Comparison of ENCODE assay signal across 10 cellular contexts in genomic region chr5:14172149-14172795, GRCh38. TPM values are rescaled to one million over a fixed set of nuclear protein-coding genes. Genes with fewer than 3 reads are reported as not detected.
DNase-seq lines count a peak whose midpoint lies in the region; ATAC-seq and TF ChIP-seq lines count a peak whose summit lies in the region.
"Had no signal": no experiment of that assay in that cellular context is flagged by ENCODE, and none has a peak within 500 bp of the region (broad histone marks: within the 10 kb centered on the region; RNA-seq: fewer than 3 reads in every experiment).

No MANE protein-coding gene starts in this region.

- 89% methylated on average over 5 of the region's 5 CpGs for WGBS in hepatocyte (ENCODE audit: low lambda C conversion rate, missing lambda C conversion rate)

- TF ChIP-seq POLR2A in GM18505 (IDR thresholded peaks at IDR 0.05; ENCODE audit: borderline replicate concordance, extremely low read depth, insufficient read depth, insufficient read length) = no peak

- H3K27me3 ChIP-seq in hepatocyte = no peaks in the 10 kb centered on the region

- H3K27ac ChIP-seq in hepatocyte = no peak overlapping the region

- H2AFZ ChIP-seq in hepatocyte = no peak overlapping the region

- H3K4me3 ChIP-seq in hepatocyte = no peak overlapping the region

- H4K20me1 ChIP-seq in hepatocyte (ENCODE audit: insufficient read depth, poor library complexity, severe bottlenecking) = peaks cover 71% of the 10 kb centered on the region

- ATAC-seq in GM18505 (IDR thresholded peaks at IDR 0.05; ENCODE audit: unreplicated experiment) = peak; percentile 68
- ATAC-seq in GM21526 (IDR thresholded peaks at IDR 0.05; ENCODE audit: low FRiP score, unreplicated experiment) = peak; percentile 54
- peak; percentile 47 for ATAC-seq in HG03378 (IDR thresholded peaks at IDR 0.05; ENCODE audit: unreplicated experiment)
- ATAC-seq in HG02970 (IDR thresholded peaks at IDR 0.05; ENCODE audit: low FRiP score, unreplicated experiment) = no peak
- ATAC-seq: activated T-cell treated with anti-CD3 and anti-CD28 coated beads, Interleukin-2, amount 50 U/mL, for 4 hours had no signal

- no peak for TF ChIP-seq CTCF in hepatocyte (IDR thresholded peaks at IDR 0.05; ENCODE audit: poor library complexity)

- DNase-seq in hepatocyte (ENCODE audit: low spot score) (no peak), dedifferentiated amniotic fluid mesenchymal stem cell (ENCODE audit: extremely low spot score) (no peak), GM19240 (ENCODE audit: insufficient read length, low spot score) (no peak), posterior vena cava (ENCODE audit: low spot score) (no peak)
- DNase-seq: activated T-cell treated with anti-CD3 and anti-CD28 coated beads, Interleukin-2, amount 50 U/mL, for 4 hours; NCI-H774 had no signal

- intact Hi-C loops in posterior vena cava (cut with DNase I) = no loop called here

- no peaks in the 10 kb centered on the region for H3K36me3 ChIP-seq in hepatocyte (replicated peaks; ENCODE audit: insufficient read depth, low read depth)

- H3K9me3 ChIP-seq in hepatocyte (ENCODE audit: low read depth) = no peaks in the 10 kb centered on the region

- peaks cover 24% of the 10 kb centered on the region for H3K4me1 ChIP-seq in hepatocyte (ENCODE audit: insufficient read depth)

- no peaks in the 10 kb centered on the region for H3K9me2 ChIP-seq in hepatocyte (replicated peaks; ENCODE audit: insufficient read depth)

- peak overlapping the region; percentile 24 for H3K4me2 ChIP-seq in hepatocyte

- peaks cover 100% of the 10 kb centered on the region for H3K79me2 ChIP-seq in hepatocyte

RNA-seq across cellular contexts. Expression of gene TRIO, which starts 29.1 kb away (rescaled TPM):
- total RNA-seq in hepatocyte (63.0 and 78.2 TPM in 2 replicates), posterior vena cava (100 to 1,000 TPM; 181 to 202 TPM)
- polyA plus RNA-seq in hepatocyte = 18.5 and 25.6 TPM in 2 replicates
